Comparison of ENCODE assay signal across 16 cellular contexts in the genomic region with DNA sequence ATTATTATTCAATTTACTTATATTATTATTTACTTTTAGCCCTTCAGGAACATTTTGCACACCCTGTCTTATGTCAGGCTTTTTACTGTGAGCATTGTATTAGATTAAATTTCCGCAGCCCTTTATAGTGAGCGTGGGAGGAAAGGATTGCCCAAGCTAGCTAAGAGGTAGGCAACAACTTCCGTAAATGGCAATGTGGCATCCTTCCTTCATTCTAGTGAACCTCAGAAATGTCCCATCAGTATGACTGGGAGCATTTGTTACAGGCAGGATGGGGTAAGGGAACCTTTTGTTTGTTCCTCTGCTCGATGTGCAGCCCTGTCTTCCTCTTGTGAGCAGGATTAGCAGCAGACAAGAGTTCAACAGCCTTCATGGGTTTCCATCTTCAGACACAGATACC. TPM values are rescaled to one million over a fixed set of nuclear protein-coding genes. Genes with fewer than 3 reads are reported as not detected.
DNase-seq lines count a peak whose midpoint lies in the region; ATAC-seq and TF ChIP-seq lines count a peak whose summit lies in the region.
"Had no signal": no experiment of that assay in that cellular context is flagged by ENCODE, and none has a peak within 500 bp of the region (broad histone marks: within the 10 kb centered on the region; RNA-seq: fewer than 3 reads in every experiment).

No MANE protein-coding gene starts in this region.

- no peak overlapping the region for H3K27ac ChIP-seq in hepatocyte
- H3K27ac ChIP-seq: adrenal gland, psoas muscle had no signal

- intact Hi-C loops in Right ventricle myocardium superior (cut with DNase I): loop anchor here (10.0 kb wide), 1 partner anchor 198 kb away; no protein-coding TSS in a partner anchor
- intact Hi-C loops in Right ventricle myocardium inferior (cut with DNase I): loop anchor here (10.0 kb wide), 1 partner anchor 218 kb away; no protein-coding TSS in a partner anchor

- H3K36me3 ChIP-seq in hepatocyte (replicated peaks; ENCODE audit: insufficient read depth, low read depth): no peaks in the 10 kb centered on the region
- H3K36me3 ChIP-seq: adrenal gland, HAP-1, stomach had no signal

- H3K27ac Mint-ChIP-seq in activated naive CD8-positive, alpha-beta T cell: peak overlapping the region; percentile 85

- H3K4me3 Mint-ChIP-seq in activated naive CD8-positive, alpha-beta T cell: peak overlapping the region; percentile 38

- no peak overlapping the region for H3K4me2 ChIP-seq in hepatocyte

- no peak overlapping the region for H2AFZ ChIP-seq in hepatocyte

- H3K9me3 ChIP-seq in hepatocyte (ENCODE audit: low read depth): no peaks in the 10 kb centered on the region
- H3K9me3 ChIP-seq: adrenal gland, psoas muscle had no signal

- peaks cover 87% of the 10 kb centered on the region for H3K4me1 Mint-ChIP-seq in activated naive CD8-positive, alpha-beta T cell (ENCODE audit: low read depth)

- no peaks in the 10 kb centered on the region for H4K20me1 ChIP-seq in hepatocyte (ENCODE audit: insufficient read depth, poor library complexity, severe bottlenecking)

- no peak for DNase-seq in Right ventricle myocardium superior
- DNase-seq in Right ventricle myocardium inferior (ENCODE audit: missing footprints): no peak
- peak; percentile 84 to 92 for DNase-seq in NOMO-1 (lab: John Stamatoyannopoulos, UW; ENCODE audit: unreplicated experiment in 2 of 2)
- DNase-seq in stimulated activated naive CD8-positive, alpha-beta T cell treated with anti-CD3 and anti-CD28 coated beads, Interleukin-15, Interleukin-2, amounts not matched to agents 100 U/mL and 50 U/mL, for 24 hours: no peak
- no peak for DNase-seq in hepatocyte (ENCODE audit: low spot score)
- no peak for DNase-seq in GM13977 (ENCODE audit: low spot score)
- DNase-seq: activated CD4-positive, alpha-beta T cell treated with anti-CD3 and anti-CD28 coated beads for 4 hours; adrenal gland; NCI-H526; psoas muscle; stimulated activated CD4-positive, alpha-beta T cell treated with anti-CD3 and anti-CD28 coated beads, Interleukin-4, amount 100 ng/mL, for 1 hour; stomach had no signal

- in situ Hi-C loops in GM13977 (cut with MboI; ENCODE audit: low pct_unique_long_range_greater_than_20kb, low sequenced_read_pairs, unreplicated experiment): loop anchor here (25.0 kb wide), 1 partner anchor 216 kb away; no protein-coding TSS in a partner anchor

- no peak overlapping the region for H3K4me3 ChIP-seq in hepatocyte
- H3K4me3 ChIP-seq: adrenal gland, HAP-1, psoas muscle, stomach had no signal

- 90% methylated on average over 4 of the region's 4 CpGs for WGBS in hepatocyte (ENCODE audit: low lambda C conversion rate, missing lambda C conversion rate)

- peak; percentile 17 for ATAC-seq in Right ventricle myocardium superior (ENCODE audit: poor library complexity)
- ATAC-seq in Right ventricle myocardium inferior: no peak
- peak; percentile 25 for ATAC-seq in stimulated activated naive CD8-positive, alpha-beta T cell treated with anti-CD3 and anti-CD28 coated beads, Interleukin-15, Interleukin-2, amounts not matched to agents 100 U/mL and 50 U/mL, for 24 hours
- ATAC-seq in GM18511 (IDR thresholded peaks at IDR 0.05; ENCODE audit: unreplicated experiment): no peak
- ATAC-seq: psoas muscle had no signal

- TF ChIP-seq CTCF in hepatocyte (IDR thresholded peaks at IDR 0.05; ENCODE audit: poor library complexity): no peak
- TF ChIP-seq CTCF in GM13977 (IDR thresholded peaks at IDR 0.05; ENCODE audit: extremely low read depth, insufficient read depth, missing control alignments): no peak

- no peaks in the 10 kb centered on the region for H3K27me3 ChIP-seq in hepatocyte
- H3K27me3 ChIP-seq: adrenal gland, stomach had no signal

- no peaks in the 10 kb centered on the region for H3K9me2 ChIP-seq in hepatocyte (replicated peaks; ENCODE audit: insufficient read depth)

- H3K79me2 ChIP-seq in hepatocyte: no peaks in the 10 kb centered on the region

- H3K36me3 Mint-ChIP-seq in activated naive CD8-positive, alpha-beta T cell: no peaks in the 10 kb centered on the region

- peaks cover 5% of the 10 kb centered on the region for H3K4me1 ChIP-seq in hepatocyte (ENCODE audit: insufficient read depth)
- H3K4me1 ChIP-seq: adrenal gland, HAP-1, psoas muscle had no signal

- no peaks in the 10 kb centered on the region for H3K9me3 Mint-ChIP-seq in activated naive CD8-positive, alpha-beta T cell (ENCODE audit: low read depth)

- H3K27me3 Mint-ChIP-seq in activated naive CD8-positive, alpha-beta T cell: no peaks in the 10 kb centered on the region

RNA-seq across cellular contexts. Expression of a gene that starts 6.2 kb away (rescaled TPM):
- total RNA-seq in Right ventricle myocardium superior (0.65 TPM), Right ventricle myocardium inferior (1.6 TPM), hepatocyte (0.07 and 0.12 TPM in 2 replicates)
- polyA plus RNA-seq in hepatocyte: 0.24 TPM in 1 of 2 replicates, not detected in the other
- total RNA-seq: fibroblast of lung had no signal

Comparison
In these comparisons a context has a peak if more than half of its experiments do, and no peak if none do; other contexts are left out.
1. ATAC-seq: peak in Right ventricle myocardium superior (single experiment) and stimulated activated naive CD8-positive, alpha-beta T cell treated with anti-CD3 and anti-CD28 coated beads, Interleukin-15, Interleukin-2, amounts not matched to agents 100 U/mL and 50 U/mL, for 24 hours (single experiment); none in Right ventricle myocardium inferior (single experiment) and GM18511 (single experiment).
2. DNase-seq: peak in NOMO-1 (2 of 2); none in Right ventricle myocardium superior (single experiment), Right ventricle myocardium inferior (single experiment), stimulated activated naive CD8-positive, alpha-beta T cell treated with anti-CD3 and anti-CD28 coated beads, Interleukin-15, Interleukin-2, amounts not matched to agents 100 U/mL and 50 U/mL, for 24 hours (single experiment), hepatocyte (single experiment) and GM13977 (single experiment).